Comparison of ENCODE assay signal across 29 cellular contexts in the genomic region with DNA sequence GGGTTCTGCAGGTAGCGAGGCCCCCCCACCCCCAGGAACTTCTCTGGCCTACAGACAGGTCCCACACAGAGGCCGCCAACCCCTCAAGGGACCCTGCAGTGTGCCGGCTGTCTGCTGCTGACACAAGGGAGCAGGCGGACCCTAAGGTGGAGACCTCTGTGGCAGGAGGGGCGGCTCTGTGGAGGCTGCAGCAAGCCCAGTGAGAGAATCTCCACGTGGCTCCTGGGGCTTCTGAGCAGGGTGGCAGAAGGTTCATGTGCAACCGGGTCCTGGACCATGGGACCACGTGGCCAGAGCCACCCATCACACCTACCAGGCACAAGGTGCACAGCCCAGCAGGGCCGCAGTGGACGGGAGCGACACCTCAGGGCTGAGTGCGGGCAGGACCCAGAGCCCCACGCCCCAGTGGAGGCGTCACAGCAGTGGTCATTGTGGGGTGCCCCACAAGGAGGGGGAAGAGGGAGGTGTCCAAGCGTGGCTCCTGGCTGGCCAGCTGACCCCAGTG. TPM values are rescaled to one million over a fixed set of nuclear protein-coding genes. Genes with fewer than 3 reads are reported as not detected.
DNase-seq lines count a peak whose midpoint lies in the region; ATAC-seq and TF ChIP-seq lines count a peak whose summit lies in the region.
"Had no signal": no experiment of that assay in that cellular context is flagged by ENCODE, and none has a peak within 500 bp of the region (broad histone marks: within the 10 kb centered on the region; RNA-seq: fewer than 3 reads in every experiment).

No MANE protein-coding gene starts in this region.

- H3K36me3 Mint-ChIP-seq in effector memory CD8-positive, alpha-beta T cell (ENCODE audit: insufficient read depth): peaks cover 34% of the 10 kb centered on the region

- POLR2A ChIA-PET in SK-N-SH (lab: Yijun Ruan, JAX): no interaction called here

- H4K20me1 ChIP-seq in SK-N-SH (ENCODE audit: insufficient read depth): no peaks in the 10 kb centered on the region

- peak; percentile 10 for DNase-seq in SK-N-SH
- peak; percentile 42 for DNase-seq in H7
- DNase-seq in effector memory CD8-positive, alpha-beta T cell: no peak
- DNase-seq in sciatic nerve (ENCODE audit: low spot score): peak; percentile 59
- DNase-seq in NCI-H1417 (lab: John Stamatoyannopoulos, UW): no peak
- DNase-seq in SW480 (ENCODE audit: low spot score): no peak
- DNase-seq: activated naive CD4-positive, alpha-beta T cell treated with anti-CD3 and anti-CD28 coated beads for 36 hours; activated T-cell treated with anti-CD3 and anti-CD28 coated beads, Interleukin-2, amount 50 U/mL, for 4 hours; brain microvascular endothelial cell; CD4-positive, CD25-positive, alpha-beta regulatory T cell; effector CD4-positive, alpha-beta T cell; EL; glutamatergic neuron; GM23248; NCI-H1105 treated with DMSO at 0.1 percent for 48 hours; NCI-H2029; NCI-H526; nephron progenitor cell; NK-92 treated with Interleukin-12 subunit alpha and Interleukin-12 subunit beta, amount 100 ng/mL, for 24 hours; SIG-M5; stimulated activated CD4-positive, alpha-beta T cell treated with anti-CD3 and anti-CD28 coated beads, Interleukin-4, amount 100 ng/mL, for 4 hours had no signal

- 100% methylated on average over 3 of the region's 15 CpGs for WGBS in SK-N-SH (ENCODE audit: low lambda C conversion rate)

- H3K9me3 Mint-ChIP-seq in effector memory CD8-positive, alpha-beta T cell: no peaks in the 10 kb centered on the region
- H3K9me3 Mint-ChIP-seq: activated naive CD4-positive, alpha-beta T cell treated with anti-CD3 and anti-CD28 coated beads for 36 hours; activated T-cell treated with anti-CD3 and anti-CD28 coated beads, Interleukin-2, amount 50 U/mL, for 4 hours; CD4-positive, CD25-positive, alpha-beta regulatory T cell; nephron progenitor cell; stimulated activated memory B cell treated with anti-CD40 and anti-IgM and Interleukin-4, amounts not matched to agents 10 μg/mL and 1 μg/mL and 100 μg/mL, for 72 hours had no signal

- no peak for TF ChIP-seq CTCF in SK-N-SH (IDR thresholded peaks at IDR 0.05)

- no peak overlapping the region for H3K4me3 Mint-ChIP-seq in effector memory CD8-positive, alpha-beta T cell
- H3K4me3 Mint-ChIP-seq: activated naive CD4-positive, alpha-beta T cell treated with anti-CD3 and anti-CD28 coated beads for 36 hours; activated T-cell treated with anti-CD3 and anti-CD28 coated beads, Interleukin-2, amount 50 U/mL, for 4 hours; nephron progenitor cell; stimulated activated memory B cell treated with anti-CD40 and anti-IgM and Interleukin-4, amounts not matched to agents 10 μg/mL and 1 μg/mL and 100 μg/mL, for 72 hours had no signal

- no peaks in the 10 kb centered on the region for H3K27me3 ChIP-seq in SK-N-SH (ENCODE audit: insufficient read depth)
- no peaks in the 10 kb centered on the region for H3K27me3 ChIP-seq in H7 (ENCODE audit: control insufficient read depth, insufficient read depth, low read length)
- H3K27me3 ChIP-seq: brain microvascular endothelial cell, right atrium auricular region had no signal

- peaks cover 17 to 25% of the 10 kb centered on the region in 2 donors for H3K4me1 Mint-ChIP-seq in effector memory CD8-positive, alpha-beta T cell (ENCODE audit: low read depth in 2 of 2)

- H3F3A ChIP-seq in SK-N-SH (replicated peaks; ENCODE audit: insufficient read depth): no peaks in the 10 kb centered on the region

- H3K4me1 ChIP-seq in SK-N-SH (ENCODE audit: control insufficient read depth in 1 of 2, insufficient read depth in 2 of 2, low read depth in 1 of 2, low read length in 1 of 2): peaks cover 15 to 22% of the 10 kb centered on the region in 2 experiments; a peak in 3 of 4 replicates

- CTCF ChIA-PET in SK-N-SH (lab: Yijun Ruan, JAX): no interaction called here

- no peaks in the 10 kb centered on the region for H3K9me3 ChIP-seq in SK-N-SH
- H3K9me3 ChIP-seq: mucosa of descending colon, right atrium auricular region had no signal

- no peak overlapping the region; a peak in 1 of 4 replicates for H3K27ac ChIP-seq in SK-N-SH (ENCODE audit: low read depth in 2 of 2, low read length in 1 of 2)
- H3K27ac ChIP-seq: 22Rv1, brain microvascular endothelial cell, GM23248, parathyroid adenoma, right atrium auricular region had no signal

- TF ChIP-seq EP300 in SK-N-SH (IDR thresholded peaks at IDR 0.05; ENCODE audit: borderline replicate concordance in 1 of 2, low read depth in 1 of 2, low read length in 1 of 2): no peak

- ATAC-seq in SK-N-SH treated with all-trans-retinoic acid at 6 μM for 48 hours (no peak), sciatic nerve (no peak), GM19463 (IDR thresholded peaks at IDR 0.05; ENCODE audit: unreplicated experiment) (no peak)
- ATAC-seq in effector memory CD8-positive, alpha-beta T cell (replicated peaks): no peak
- ATAC-seq: activated CD4-positive, CD25-positive, alpha-beta regulatory T cell treated with anti-CD3 and anti-CD28 coated beads, Interleukin-2, amount 50 U/mL, for 24 hours; activated T-cell treated with anti-CD3 and anti-CD28 coated beads, Interleukin-2, amount 50 U/mL, for 4 hours; mucosa of descending colon; stimulated activated memory B cell treated with anti-CD40 and anti-IgM and Interleukin-4, amounts not matched to agents 10 μg/mL and 1 μg/mL and 100 μg/mL, for 72 hours had no signal

- no peak overlapping the region for H2AFZ ChIP-seq in SK-N-SH (ENCODE audit: low read depth)
- H2AFZ ChIP-seq: GM23248, parathyroid adenoma had no signal

- H3K27me3 Mint-ChIP-seq in effector memory CD8-positive, alpha-beta T cell: no peaks in the 10 kb centered on the region
- H3K27me3 Mint-ChIP-seq: CD4-positive, CD25-positive, alpha-beta regulatory T cell; stimulated activated memory B cell treated with anti-CD40 and anti-IgM and Interleukin-4, amounts not matched to agents 10 μg/mL and 1 μg/mL and 100 μg/mL, for 72 hours had no signal

- peaks cover 38% of the 10 kb centered on the region for H3K79me2 ChIP-seq in SK-N-SH (ENCODE audit: insufficient read depth)

- no peak overlapping the region for H3K4me3 ChIP-seq in SK-N-SH (ENCODE audit: low read depth in 2 of 2, low read length in 1 of 2)
- no peak overlapping the region for H3K4me3 ChIP-seq in H7 (ENCODE audit: insufficient read depth, low read depth, low read length)
- H3K4me3 ChIP-seq: GM23248, mucosa of descending colon, right atrium auricular region had no signal

- peak overlapping the region; percentile 28 to 78 for H3K27ac Mint-ChIP-seq in effector memory CD8-positive, alpha-beta T cell
- H3K27ac Mint-ChIP-seq: activated naive CD4-positive, alpha-beta T cell treated with anti-CD3 and anti-CD28 coated beads for 36 hours; nephron progenitor cell; stimulated activated memory B cell treated with anti-CD40 and anti-IgM and Interleukin-4, amounts not matched to agents 10 μg/mL and 1 μg/mL and 100 μg/mL, for 72 hours had no signal

- intact Hi-C loops in sciatic nerve (cut with DNase I): no loop called here

- H3K9ac ChIP-seq in SK-N-SH: no peak overlapping the region
- H3K9ac ChIP-seq: GM23248, parathyroid adenoma had no signal

- H3K36me3 ChIP-seq in SK-N-SH (replicated peaks in 1 of 2; ENCODE audit: control insufficient read depth in 1 of 2, insufficient read depth in 2 of 2, low read length in 1 of 2) (peaks cover 19 to 25% of the 10 kb centered on the region in 2 experiments), H7 (replicated peaks; ENCODE audit: control insufficient read depth, insufficient read depth, low read length) (peaks cover 16% of the 10 kb centered on the region)

- TF ChIP-seq RAD21 in SK-N-SH (IDR thresholded peaks at IDR 0.05; ENCODE audit: low read length): no peak

- H3K4me2 ChIP-seq in SK-N-SH: no peak overlapping the region

- no peaks in the 10 kb centered on the region for H3K9me2 ChIP-seq in SK-N-SH

TF ChIP-seq in SK-N-SH treated with all-trans-retinoic acid at 6 μM for 48 hours, 23 proteins besides CTCF, POLR2A, EP300 and RAD21:
- no peak for TF ChIP-seq SNAI2 (CRISPR knock-in tag; IDR thresholded peaks at IDR 0.05)
- no peak for TF ChIP-seq TCF4 (CRISPR knock-in tag; IDR thresholded peaks at IDR 0.05; ENCODE audit: borderline replicate concordance)
- TF ChIP-seq, protein P1, sequence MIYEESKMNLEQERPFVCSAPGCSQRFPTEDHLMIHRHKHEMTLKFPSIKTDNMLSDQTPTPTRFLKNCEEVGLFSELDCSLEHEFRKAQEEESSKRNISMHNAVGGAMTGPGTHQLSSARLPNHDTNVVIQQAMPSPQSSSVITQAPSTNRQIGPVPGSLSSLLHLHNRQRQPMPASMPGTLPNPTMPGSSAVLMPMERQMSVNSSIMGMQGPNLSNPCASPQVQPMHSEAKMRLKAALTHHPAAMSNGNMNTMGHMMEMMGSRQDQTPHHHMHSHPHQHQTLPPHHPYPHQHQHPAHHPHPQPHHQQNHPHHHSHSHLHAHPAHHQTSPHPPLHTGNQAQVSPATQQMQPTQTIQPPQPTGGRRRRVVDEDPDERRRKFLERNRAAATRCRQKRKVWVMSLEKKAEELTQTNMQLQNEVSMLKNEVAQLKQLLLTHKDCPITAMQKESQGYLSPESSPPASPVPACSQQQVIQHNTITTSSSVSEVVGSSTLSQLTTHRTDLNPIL (CRISPR knock-in tag; IDR thresholded peaks at IDR 0.05; ENCODE audit: low read depth): no peak
- TF ChIP-seq ESRRG (CRISPR knock-in tag; IDR thresholded peaks at IDR 0.05): no peak
- no peak for TF ChIP-seq CSDC2 (CRISPR knock-in tag; IDR thresholded peaks at IDR 0.05)
- TF ChIP-seq ZNF70 (CRISPR knock-in tag; IDR thresholded peaks at IDR 0.05): no peak

RNA-seq across cellular contexts. Expression of a gene that starts 4.3 kb away (rescaled TPM):
- polyA plus RNA-seq in SK-N-SH (2012; rRNA removed): 65.4 and 72.8 TPM in 2 replicates
- polyA plus RNA-seq in SK-N-SH (2012; cell fraction: cytosol; rRNA removed): 47.9 and 57.4 TPM in 2 replicates
- 132 and 145 TPM in 2 replicates for polyA plus RNA-seq in SK-N-SH (2012; cell fraction: nucleus; rRNA removed)
- total RNA-seq in H7 (2014; rRNA removed; shearing (Covaris generic)): 24.2 and 26.2 TPM in 2 replicates
- total RNA-seq in sciatic nerve: 49.1 TPM

RNA-seq across cellular contexts. Expression of a gene that starts 4.3 kb away (rescaled TPM):
- polyA plus RNA-seq in SK-N-SH (2012; rRNA removed): 33.7 and 36.8 TPM in 2 replicates
- 9.8 and 14.3 TPM in 2 replicates for polyA plus RNA-seq in SK-N-SH (2012; cell fraction: cytosol; rRNA removed)
- 152 and 206 TPM in 2 replicates for polyA plus RNA-seq in SK-N-SH (2012; cell fraction: nucleus; rRNA removed)
- 32.6 and 52.0 TPM in 2 replicates for total RNA-seq in H7 (2014; rRNA removed; shearing (Covaris generic))
- 23.8 TPM for total RNA-seq in sciatic nerve

RNA-seq across cellular contexts. Expression of a gene that starts 7.1 kb away (rescaled TPM):
- 8.2 and 9.4 TPM in 2 replicates for polyA plus RNA-seq in SK-N-SH (2012; rRNA removed)
- 3.6 and 6.1 TPM in 2 replicates for polyA plus RNA-seq in SK-N-SH (2012; cell fraction: cytosol; rRNA removed)
- polyA plus RNA-seq in SK-N-SH (2012; cell fraction: nucleus; rRNA removed): 18.3 and 28.9 TPM in 2 replicates
- not detected in 2 replicates for total RNA-seq in H7 (2014; rRNA removed; shearing (Covaris generic))
- total RNA-seq in sciatic nerve: 6.1 TPM
- total RNA-seq: activated naive CD4-positive, alpha-beta T cell treated with anti-CD3 and anti-CD28 coated beads for 36 hours; CD4-positive, CD25-positive, alpha-beta regulatory T cell had no signal
- polyA plus RNA-seq: CD4-positive, CD25-positive, alpha-beta regulatory T cell had no signal

RNA-seq across cellular contexts. Expression of a gene that starts 32.9 kb away (rescaled TPM):
- polyA plus RNA-seq in SK-N-SH (2012; rRNA removed): 10.9 and 12.3 TPM in 2 replicates
- polyA plus RNA-seq in SK-N-SH (2012; cell fraction: cytosol; rRNA removed): 1.0 and 2.1 TPM in 2 replicates
- polyA plus RNA-seq in SK-N-SH (2012; cell fraction: nucleus; rRNA removed): 118 and 180 TPM in 2 replicates
- 7.7 and 10.5 TPM in 2 replicates for total RNA-seq in H7 (2014; rRNA removed; shearing (Covaris generic))
- total RNA-seq in sciatic nerve: 8.1 TPM

RNA-seq across cellular contexts. Expression of a gene that starts 36.1 kb away (rescaled TPM):
- polyA plus RNA-seq in SK-N-SH (2012; rRNA removed): 75.5 and 90.9 TPM in 2 replicates
- 31.3 and 46.7 TPM in 2 replicates for polyA plus RNA-seq in SK-N-SH (2012; cell fraction: cytosol; rRNA removed)
- polyA plus RNA-seq in SK-N-SH (2012; cell fraction: nucleus; rRNA removed): 338 and 518 TPM in 2 replicates
- 38.3 and 62.2 TPM in 2 replicates for total RNA-seq in H7 (2014; rRNA removed; shearing (Covaris generic))
- total RNA-seq in sciatic nerve: 73.0 TPM

Comparison
In these comparisons a context has a peak if more than half of its experiments do, and no peak if none do; other contexts are left out.
1. DNase-seq: peak in SK-N-SH (single experiment), H7 (single experiment) and sciatic nerve (single experiment); none in effector memory CD8-positive, alpha-beta T cell (0 of 3), NCI-H1417 (0 of 3) and SW480 (single experiment).